ENCODE assay signal across 13 cellular contexts in the genomic region with DNA sequence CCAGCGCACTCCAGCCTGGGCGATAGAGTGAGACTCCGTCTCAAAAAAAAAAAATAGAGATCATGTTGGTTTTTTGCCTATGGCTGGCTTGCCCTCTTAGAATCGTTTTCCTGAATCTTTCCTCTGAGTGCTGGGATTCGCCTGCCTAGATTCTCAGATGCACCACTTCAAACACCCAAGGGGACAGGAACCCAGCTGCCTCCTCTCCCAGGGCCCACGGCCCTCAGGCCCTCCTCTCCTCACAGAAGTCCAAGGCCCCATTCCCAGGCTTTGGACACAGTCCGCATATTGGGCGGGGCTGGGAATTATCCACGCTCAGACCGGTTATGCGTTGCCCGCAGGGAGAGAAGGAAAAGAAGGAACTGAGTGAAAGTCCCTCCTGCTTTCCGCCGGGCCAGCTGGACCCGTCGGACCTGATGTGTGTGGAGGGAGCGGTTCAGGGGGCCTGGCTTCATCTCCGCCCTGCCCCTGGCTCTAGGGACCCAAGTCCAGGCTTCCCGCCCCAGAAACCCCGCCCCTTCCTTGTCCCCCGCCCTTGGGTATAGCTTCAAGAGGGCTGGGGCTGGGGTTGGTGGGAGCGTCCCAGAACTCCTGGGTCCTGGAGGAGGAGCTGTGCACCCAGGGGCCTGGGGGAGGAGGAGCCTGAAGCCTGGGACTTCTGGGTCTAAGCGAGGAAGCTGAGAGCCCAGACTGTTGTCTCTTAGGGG. TPM values are rescaled to one million over a fixed set of nuclear protein-coding genes. Genes with fewer than 3 reads are reported as not detected.
DNase-seq lines count a peak whose midpoint lies in the region; TF ChIP-seq lines count a peak whose summit lies in the region.
"Had no signal": no experiment of that assay in that cellular context is flagged by ENCODE, and none has a peak within 500 bp of the region (broad histone marks: within the 10 kb centered on the region; RNA-seq: fewer than 3 reads in every experiment).

No MANE protein-coding gene starts in this region.

- H3K9ac ChIP-seq in mammary epithelial cell (ENCODE audit: insufficient read depth, low read length) = no peak overlapping the region

- H3K9me3 ChIP-seq in mammary epithelial cell (replicated peaks; ENCODE audit: insufficient read depth, low read length) = no peaks in the 10 kb centered on the region
- no peaks in the 10 kb centered on the region for H3K9me3 ChIP-seq in hepatocyte (ENCODE audit: low read depth)
- H3K9me3 ChIP-seq in suprapubic skin = no peaks in the 10 kb centered on the region
- H3K9me3 ChIP-seq: A549, thoracic aorta had no signal

- H3K4me2 ChIP-seq in mammary epithelial cell (ENCODE audit: insufficient read depth, low read depth, low read length) (no peak overlapping the region), hepatocyte (peak overlapping the region; percentile 53)
- H3K4me2 ChIP-seq: A549 had no signal

- H2AFZ ChIP-seq in mammary epithelial cell (ENCODE audit: low read depth, low read length) (no peak overlapping the region), hepatocyte (no peak overlapping the region)

- no peak overlapping the region for H3K27ac Mint-ChIP-seq in activated CD4-positive, alpha-beta memory T cell treated with anti-CD3 and anti-CD28 coated beads for 36 hours
- H3K27ac Mint-ChIP-seq: activated T-helper 1 cell treated with anti-CD3 and anti-CD28 coated beads, Interleukin-12 subunit alpha, Interleukin-12 subunit beta, Interleukin-2, Interleukin-4 antibody, amounts not matched to agents 30 ng/mL and 10 ng/mL and 1 ng/mL, durations not matched to agents 14 hours and 24 hours and 36 hours had no signal

- TF ChIP-seq EP300 in suprapubic skin (IDR thresholded peaks at IDR 0.05) = no peak

- no peak overlapping the region for H3K27ac ChIP-seq in mammary epithelial cell (ENCODE audit: insufficient read depth, low read depth, low read length)
- H3K27ac ChIP-seq in hepatocyte = no peak overlapping the region
- peak overlapping the region; percentile 57 for H3K27ac ChIP-seq in suprapubic skin
- H3K27ac ChIP-seq: A549, thoracic aorta had no signal

- dilution Hi-C loops in mammary epithelial cell (cut with HindIII; ENCODE audit: low sequenced_read_pairs) = no loop called here

- H3K9me2 ChIP-seq in hepatocyte (replicated peaks; ENCODE audit: insufficient read depth) = no peaks in the 10 kb centered on the region

- TF ChIP-seq CTCF in mammary epithelial cell (conservative IDR thresholded peaks at IDR 0.05 in 1 of 2, IDR thresholded peaks at IDR 0.05 in 1 of 2; ENCODE audit: extremely low read depth in 1 of 2, insufficient read depth in 1 of 2, low read depth in 1 of 2, low read length in 2 of 2) (no peak), hepatocyte (IDR thresholded peaks at IDR 0.05; ENCODE audit: poor library complexity) (no peak), suprapubic skin (IDR thresholded peaks at IDR 0.05) (no peak)

- POLR2A ChIA-PET in activated CD4-positive, alpha-beta memory T cell treated with anti-CD3 and anti-CD28 coated beads for 36 hours (lab: Charles Lee) = interaction anchor here (0.6 kb wide), 1 partner anchor 28 kb away, joined by 3 read pairs; no protein-coding TSS in a partner anchor

- H3K9me3 Mint-ChIP-seq in activated CD4-positive, alpha-beta memory T cell treated with anti-CD3 and anti-CD28 coated beads for 36 hours = no peaks in the 10 kb centered on the region
- H3K9me3 Mint-ChIP-seq: activated T-helper 1 cell treated with anti-CD3 and anti-CD28 coated beads, Interleukin-12 subunit alpha, Interleukin-12 subunit beta, Interleukin-2, Interleukin-4 antibody, amounts not matched to agents 30 ng/mL and 10 ng/mL and 1 ng/mL, durations not matched to agents 14 hours and 24 hours and 36 hours had no signal

- in situ Hi-C loops in T47D (cut with HindIII; ENCODE audit: low pct_unique_long_range_greater_than_20kb, low sequenced_read_pairs) = no loop called here
- in situ Hi-C loops in mammary epithelial cell (cut with MboI; ENCODE audit: low sequenced_read_pairs in 2 of 2) = no loop called here

- H3K4me1 Mint-ChIP-seq in activated CD4-positive, alpha-beta memory T cell treated with anti-CD3 and anti-CD28 coated beads for 36 hours (ENCODE audit: low read depth) = peaks cover 12% of the 10 kb centered on the region

- H3K79me2 ChIP-seq in mammary epithelial cell (ENCODE audit: insufficient read depth, low read length) (no peaks in the 10 kb centered on the region), hepatocyte (no peaks in the 10 kb centered on the region)

- no peak overlapping the region for H3K4me3 Mint-ChIP-seq in activated CD4-positive, alpha-beta memory T cell treated with anti-CD3 and anti-CD28 coated beads for 36 hours
- H3K4me3 Mint-ChIP-seq: activated T-helper 1 cell treated with anti-CD3 and anti-CD28 coated beads, Interleukin-12 subunit alpha, Interleukin-12 subunit beta, Interleukin-2, Interleukin-4 antibody, amounts not matched to agents 30 ng/mL and 10 ng/mL and 1 ng/mL, durations not matched to agents 14 hours and 24 hours and 36 hours had no signal

- CTCF ChIA-PET in mammary epithelial cell (lab: Charles Lee; ENCODE audit: low non-redundant PET) = interaction anchor here (0.6 kb wide), 1 partner anchor 28 kb away, joined by 3 read pairs; no protein-coding TSS in a partner anchor
- CTCF ChIA-PET in activated CD4-positive, alpha-beta memory T cell treated with anti-CD3 and anti-CD28 coated beads for 36 hours (lab: Charles Lee) = interaction anchor here (1.3 to 2.9 kb wide), 2 partner anchors 11 to 27 kb away, joined by 3 to 13 read pairs; partner anchors contain the start of gene LIN7B

- DNase-seq in T47D (ENCODE audit: low read depth in 1 of 2, low spot score in 1 of 2) (peak; percentile 75 to 97), mammary epithelial cell (no peak), hepatocyte (ENCODE audit: low spot score) (peak; percentile 59), suprapubic skin (ENCODE audit: low spot score in 2 of 2) (no peak), H4 (ENCODE audit: low spot score) (no peak)
- DNase-seq in activated CD4-positive, alpha-beta memory T cell treated with anti-CD3 and anti-CD28 coated beads for 36 hours = no peak
- DNase-seq: activated CD4-positive, alpha-beta T cell treated with anti-CD3 and anti-CD28 coated beads for 4 hours; hypothalamus; NCI-H1436 had no signal

- H3K4me3 ChIP-seq in mammary epithelial cell (replicated peaks in 1 of 3; ENCODE audit: insufficient read depth in 1 of 3, low read depth in 2 of 3, low read length in 3 of 3) = no peak overlapping the region
- no peak overlapping the region for H3K4me3 ChIP-seq in hepatocyte
- H3K4me3 ChIP-seq in suprapubic skin = peak overlapping the region; percentile 16
- H3K4me3 ChIP-seq: A549, thoracic aorta had no signal

- H3K36me3 Mint-ChIP-seq in activated CD4-positive, alpha-beta memory T cell treated with anti-CD3 and anti-CD28 coated beads for 36 hours = no peaks in the 10 kb centered on the region

- H3K27me3 ChIP-seq in mammary epithelial cell (ENCODE audit: insufficient read depth, low read length) = no peaks in the 10 kb centered on the region
- H3K27me3 ChIP-seq in hepatocyte = peaks cover 7% of the 10 kb centered on the region
- no peaks in the 10 kb centered on the region for H3K27me3 ChIP-seq in suprapubic skin

- H4K20me1 ChIP-seq in mammary epithelial cell (ENCODE audit: insufficient read depth, low read length) (no peaks in the 10 kb centered on the region), hepatocyte (ENCODE audit: insufficient read depth, poor library complexity, severe bottlenecking) (no peaks in the 10 kb centered on the region)

- no peaks in the 10 kb centered on the region for H3K36me3 ChIP-seq in mammary epithelial cell (ENCODE audit: insufficient read depth, low read length)
- H3K36me3 ChIP-seq in hepatocyte (replicated peaks; ENCODE audit: insufficient read depth, low read depth) = no peaks in the 10 kb centered on the region
- H3K36me3 ChIP-seq in suprapubic skin = no peaks in the 10 kb centered on the region
- H3K36me3 ChIP-seq: thoracic aorta had no signal

- intact Hi-C loops in mammary epithelial cell (cut with micrococcal nuclease) = no loop called here
- intact Hi-C loops in activated CD4-positive, alpha-beta memory T cell treated with anti-CD3 and anti-CD28 coated beads for 36 hours (cut with micrococcal nuclease) = no loop called here

- no TSS peak for BruUV-seq in mammary epithelial cell (replicated peaks; lab: Mats Ljungman, UMichigan)

- H3K27me3 Mint-ChIP-seq in activated CD4-positive, alpha-beta memory T cell treated with anti-CD3 and anti-CD28 coated beads for 36 hours = peaks cover 7% of the 10 kb centered on the region

- peaks cover 7% of the 10 kb centered on the region for H3K4me1 ChIP-seq in mammary epithelial cell (ENCODE audit: insufficient read depth, low read length)
- H3K4me1 ChIP-seq in hepatocyte (ENCODE audit: insufficient read depth) = no peaks in the 10 kb centered on the region
- H3K4me1 ChIP-seq in suprapubic skin = peaks cover 33% of the 10 kb centered on the region

- no peak for TF ChIP-seq POLR2A in suprapubic skin (IDR thresholded peaks at IDR 0.05)

- WGBS in mammary epithelial cell (ENCODE audit: low coverage, missing lambda C conversion rate) = 70% methylated on average over 13 of the region's 23 CpGs
- 42% methylated on average over 23 of the region's 23 CpGs for WGBS in hepatocyte (ENCODE audit: low lambda C conversion rate, missing lambda C conversion rate)
- WGBS in suprapubic skin = 58% methylated on average over 7 of the region's 23 CpGs

RNA-seq across cellular contexts. Expression of gene PPFIA3, which starts 5.8 kb away (rescaled TPM):
- total RNA-seq in mammary epithelial cell = 1 to 10 TPM; 1.0 to 5.4 TPM
- polyA plus RNA-seq in mammary epithelial cell = 2.4 TPM
- polyA minus RNA-seq in mammary epithelial cell = not detected
- total RNA-seq in hepatocyte = 4.4 and 11.3 TPM in 2 replicates
- polyA plus RNA-seq in hepatocyte = 8.2 and 11.4 TPM in 2 replicates
- 10 to 100 TPM; 42.7 to 50.1 (median 46.6) TPM for total RNA-seq in suprapubic skin
- 5.4 and 6.9 TPM in 2 replicates for total RNA-seq in H4 (2014; rRNA removed; shearing (Covaris generic))
- 1 to 10 TPM; 3.5 to 5.0 TPM for total RNA-seq in activated CD4-positive, alpha-beta memory T cell treated with anti-CD3 and anti-CD28 coated beads for 36 hours

RNA-seq across cellular contexts. Expression of gene C19orf73, which starts 6.2 kb away (rescaled TPM):
- total RNA-seq in mammary epithelial cell (1 to 10 TPM in 1 of 2 donors, under 1 TPM in 1; 0.67 to 2.0 TPM), hepatocyte (1.9 TPM in 1 of 2 replicates, not detected in the other), suprapubic skin (1 to 10 TPM in 3 of 4 donors, not detected in 1; 5.2 to 9.3 (median 5.9) TPM)
- polyA plus RNA-seq in mammary epithelial cell (0.84 TPM), hepatocyte (2.6 and 2.7 TPM in 2 replicates)
- not detected for polyA minus RNA-seq in mammary epithelial cell
- total RNA-seq in H4 (2014; rRNA removed; shearing (Covaris generic)) = 0.80 and 7.3 TPM in 2 replicates
- 1 to 10 TPM; 1.4 TPM for total RNA-seq in activated CD4-positive, alpha-beta memory T cell treated with anti-CD3 and anti-CD28 coated beads for 36 hours
- total RNA-seq: endothelial cell of umbilical vein, thoracic aorta had no signal

RNA-seq across cellular contexts. Expression of gene LIN7B, which starts 11.0 kb away (rescaled TPM):
- total RNA-seq in mammary epithelial cell (1 to 10 TPM; 3.6 to 3.8 TPM), hepatocyte (7.1 and 8.7 TPM in 2 replicates), suprapubic skin (10 to 100 TPM; 20.0 to 39.8 (median 32.3) TPM)
- polyA plus RNA-seq in mammary epithelial cell (1.5 TPM), hepatocyte (18.0 and 20.6 TPM in 2 replicates)
- polyA minus RNA-seq in mammary epithelial cell = not detected
- 4.1 and 15.2 TPM in 2 replicates for total RNA-seq in H4 (2014; rRNA removed; shearing (Covaris generic))
- 1 to 10 TPM; 5.1 to 5.6 TPM for total RNA-seq in activated CD4-positive, alpha-beta memory T cell treated with anti-CD3 and anti-CD28 coated beads for 36 hours

RNA-seq across cellular contexts. Expression of gene HRC, which starts 30.0 kb away (rescaled TPM):
- total RNA-seq in mammary epithelial cell (not detected), hepatocyte (0.44 and 0.50 TPM in 2 replicates), suprapubic skin (1 to 10 TPM in 1 of 4 donors, under 1 TPM in 2, not detected in 1; 0.47 to 1.0 (median 0.53) TPM)
- polyA plus RNA-seq in mammary epithelial cell (not detected), hepatocyte (0.33 and 0.48 TPM in 2 replicates)
- not detected for polyA minus RNA-seq in mammary epithelial cell
- total RNA-seq in H4 (2014; rRNA removed; shearing (Covaris generic)) = 0.06 TPM in 1 of 2 replicates, not detected in the other
- total RNA-seq in activated CD4-positive, alpha-beta memory T cell treated with anti-CD3 and anti-CD28 coated beads for 36 hours = not detected
- total RNA-seq: activated T-helper 1 cell treated with anti-CD3 and anti-CD28 coated beads, Interleukin-12 subunit alpha, Interleukin-12 subunit beta, Interleukin-2, Interleukin-4 antibody, amounts not matched to agents 30 ng/mL and 10 ng/mL and 1 ng/mL, durations not matched to agents 14 hours and 24 hours and 36 hours; endothelial cell of umbilical vein had no signal
- polyA plus RNA-seq: endothelial cell of umbilical vein had no signal

RNA-seq across cellular contexts. Expression of gene TRPM4, which starts 32.4 kb away (rescaled TPM):
- 10 to 100 TPM; 32.7 to 61.8 TPM for total RNA-seq in mammary epithelial cell
- 12.6 TPM for polyA plus RNA-seq in mammary epithelial cell
- 32.3 TPM for polyA minus RNA-seq in mammary epithelial cell
- total RNA-seq in hepatocyte = 6.6 and 7.0 TPM in 2 replicates
- 20.5 and 23.2 TPM in 2 replicates for polyA plus RNA-seq in hepatocyte
- 10 to 100 TPM; 45.2 to 87.6 (median 62.4) TPM for total RNA-seq in suprapubic skin
- total RNA-seq in H4 (2014; rRNA removed; shearing (Covaris generic)) = 3.9 and 5.0 TPM in 2 replicates
- total RNA-seq in activated CD4-positive, alpha-beta memory T cell treated with anti-CD3 and anti-CD28 coated beads for 36 hours = 1 to 10 TPM; 1.1 to 1.2 TPM

Comparison
In these comparisons a context has a peak if more than half of its experiments do, and no peak if none do; other contexts are left out.
1. DNase-seq: peak in T47D (2 of 2) and hepatocyte (single experiment); none in mammary epithelial cell (single experiment), suprapubic skin (0 of 2), H4 (single experiment) and activated CD4-positive, alpha-beta memory T cell treated with anti-CD3 and anti-CD28 coated beads for 36 hours (single experiment).